In the genomic region with DNA sequence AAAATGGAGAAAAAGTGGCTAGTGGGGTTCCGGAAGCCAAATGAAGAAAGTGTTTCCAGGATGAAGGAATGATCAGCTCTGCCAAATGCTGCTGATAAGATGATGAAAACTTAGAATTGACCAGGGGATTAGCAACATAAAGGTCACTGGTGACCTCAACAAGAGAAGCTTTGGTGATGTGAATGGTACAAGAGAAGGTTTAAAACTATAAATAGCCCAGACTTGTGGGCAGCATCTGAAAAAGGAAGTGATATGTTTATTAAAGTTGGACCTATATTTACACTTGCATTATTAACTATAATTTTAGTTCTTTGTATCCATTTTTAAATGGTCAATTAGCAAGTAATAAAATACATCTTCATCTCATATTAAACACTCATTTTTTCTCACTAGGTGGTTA, we compare ENCODE assay signal across 20 cellular contexts. TPM values are rescaled to one million over a fixed set of nuclear protein-coding genes. Genes with fewer than 3 reads are reported as not detected.
"Had no signal": no experiment of that assay in that cellular context is flagged by ENCODE, and none has a peak within 500 bp of the region (broad histone marks: within the 10 kb centered on the region; RNA-seq: fewer than 3 reads in every experiment).

No MANE protein-coding gene starts in this region.

- H3K9me3 ChIP-seq: right atrium auricular region had no signal

- H3K4me3 Mint-ChIP-seq: endodermal cell; immature natural killer cell; natural killer cell treated with Interleukin-12 subunit alpha and Interleukin-12 subunit beta and Interleukin-15 and Interleukin-18, amount 100 ng/mL, for 72 hours had no signal

- H3K4me1 ChIP-seq: right atrium auricular region had no signal

- H3K36me3 Mint-ChIP-seq: immature natural killer cell; natural killer cell treated with Interleukin-12 subunit alpha and Interleukin-12 subunit beta and Interleukin-15 and Interleukin-18, amount 100 ng/mL, for 72 hours had no signal

- H3K9me3 Mint-ChIP-seq: endodermal cell; natural killer cell treated with Interleukin-12 subunit alpha and Interleukin-12 subunit beta and Interleukin-15 and Interleukin-18, amount 100 ng/mL, for 72 hours had no signal

- H3K27ac ChIP-seq: right atrium auricular region, skin epidermis had no signal

- H3K4me1 Mint-ChIP-seq: endodermal cell, immature natural killer cell had no signal

- H3K36me3 ChIP-seq: right atrium auricular region had no signal

- ATAC-seq: natural killer cell treated with Interleukin-12 subunit alpha and Interleukin-12 subunit beta and Interleukin-15 and Interleukin-18, amount 100 ng/mL, for 72 hours; stimulated activated naive CD8-positive, alpha-beta T cell treated with anti-CD3 and anti-CD28 coated beads, Interleukin-15, Interleukin-2, amounts not matched to agents 100 U/mL and 50 U/mL, for 24 hours had no signal

- H3K4me3 ChIP-seq: right atrium auricular region, skin epidermis had no signal

- H3K27me3 ChIP-seq: right atrium auricular region had no signal

- DNase-seq: activated CD4-positive, CD25-positive, alpha-beta regulatory T cell treated with anti-CD3 and anti-CD28 coated beads, Interleukin-2, amount 50 U/mL, for 72 hours; activated naive CD4-positive, alpha-beta T cell treated with Interleukin-2 at 50 U/mL for 16 hours; aorta; endodermal cell; head of caudate nucleus; immature natural killer cell; mesendoderm; posterior cingulate gyrus; stimulated activated CD4-positive, alpha-beta T cell treated with anti-CD3 and anti-CD28 coated beads, Interleukin-15, amount 100 ng/mL, for 24 hours; stimulated activated CD4-positive, alpha-beta T cell treated with anti-CD3 and anti-CD28 coated beads, Interleukin-4, amount 100 ng/mL, for 1 hour; stimulated activated naive CD8-positive, alpha-beta T cell treated with anti-CD3 and anti-CD28 coated beads, Interleukin-15, Interleukin-2, amounts not matched to agents 100 U/mL and 50 U/mL, for 24 hours; trophoblast cell had no signal

- H3K27ac Mint-ChIP-seq: endodermal cell; immature natural killer cell; natural killer cell treated with Interleukin-12 subunit alpha and Interleukin-12 subunit beta and Interleukin-15 and Interleukin-18, amount 100 ng/mL, for 72 hours had no signal

RNA-seq across cellular contexts. Expression of a gene that starts 45.1 kb away (rescaled TPM):
- total RNA-seq: activated CD8-positive, alpha-beta memory T cell treated with anti-CD3 and anti-CD28 coated beads for 36 hours; aorta; dermis microvascular lymphatic vessel endothelial cell; endodermal cell; epithelial cell of proximal tubule; frontal cortex; liver; natural killer cell treated with Interleukin-12 subunit alpha and Interleukin-12 subunit beta and Interleukin-15 and Interleukin-18, amount 100 ng/mL, for 72 hours had no signal
- polyA plus RNA-seq: aorta, immature natural killer cell, liver had no signal
